In the genomic region with DNA sequence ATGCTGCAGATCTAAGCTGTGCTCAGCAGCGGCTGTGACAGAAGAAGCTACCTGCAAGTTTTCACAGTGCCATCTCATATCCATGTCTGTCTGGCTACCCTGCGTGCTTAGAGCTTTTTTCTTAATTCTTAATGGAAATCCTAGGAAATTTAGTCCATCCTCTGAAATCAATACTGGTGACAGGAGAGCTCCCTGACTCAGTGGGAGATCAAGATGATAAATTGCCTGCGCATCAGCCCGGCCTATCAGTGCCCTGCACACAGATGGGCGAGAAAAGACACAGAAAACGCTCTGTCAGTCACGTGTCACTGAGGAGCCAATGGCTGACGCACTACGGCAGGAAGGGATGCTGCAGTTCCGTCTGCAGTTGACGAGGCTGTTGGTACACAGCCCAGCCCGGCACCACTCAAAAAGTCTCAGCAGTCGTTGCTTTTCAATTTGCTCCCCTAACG, we compare ENCODE assay signal across 8 cellular contexts.
DNase-seq lines count a peak whose midpoint lies in the region; ATAC-seq, FAIRE-seq and TF ChIP-seq lines count a peak whose summit lies in the region.

No MANE protein-coding gene starts in this region.

- H4K91ac ChIP-seq in H1 (replicated peaks; ENCODE audit: insufficient read length, low read length) = no peak overlapping the region

- H4K20me1 ChIP-seq in H1 (replicated peaks in 1 of 2; ENCODE audit: control insufficient read depth in 1 of 2, insufficient read depth in 2 of 2, low read length in 2 of 2) = no peaks in the 10 kb centered on the region

- no peak for TF ChIP-seq EP300 in H1 (IDR thresholded peaks at IDR 0.05; ENCODE audit: borderline replicate concordance in 1 of 2, low read depth in 2 of 2, low read length in 2 of 2)

- TF ChIP-seq POLR2A in H1 (IDR thresholded peaks at IDR 0.05; ENCODE audit: control extremely low read depth in 1 of 2, low read depth in 2 of 2, low read length in 2 of 2) = no peak

- peak overlapping the region; percentile 57 to 70 for H3K4me2 ChIP-seq in H1 (ENCODE audit: insufficient read depth in 1 of 2, low read depth in 2 of 2, low read length in 2 of 2)

- in situ Hi-C loops in GM13977 (cut with MboI; ENCODE audit: low pct_unique_long_range_greater_than_20kb, low sequenced_read_pairs, unreplicated experiment) = no loop called here

- H3K27ac Mint-ChIP-seq in activated CD8-positive, alpha-beta T cell treated with anti-CD3 and anti-CD28 coated beads, Interleukin-2, amount 10 ng/mL, durations not matched to agents 7 days and 5 days = peak overlapping the region; percentile 46

- no peak for TF ChIP-seq CTCF in GM13977 (IDR thresholded peaks at IDR 0.05; ENCODE audit: extremely low read depth, insufficient read depth, missing control alignments)
- no peak for TF ChIP-seq CTCF in H1 (IDR thresholded peaks at IDR 0.05; ENCODE audit: control extremely low read depth in 1 of 3, insufficient read depth in 1 of 3, low read depth in 1 of 3, low read length in 3 of 3)

- no peak overlapping the region for H3K14ac ChIP-seq in H1 (ENCODE audit: insufficient read length)

- no peak overlapping the region for H2BK120ac ChIP-seq in H1 (replicated peaks; ENCODE audit: low read depth, low read length)

- H2AFZ ChIP-seq in H1 (ENCODE audit: low read length) = 0 out of 2 replicates have a peak overlapping the region, but pooled peaks have one; percentile 64

- H4K8ac ChIP-seq in H1 (ENCODE audit: extremely low read depth, insufficient read depth, low read length) = no peak overlapping the region

- peaks cover 5% of the 10 kb centered on the region for H3K9me3 Mint-ChIP-seq in activated CD8-positive, alpha-beta T cell treated with anti-CD3 and anti-CD28 coated beads, Interleukin-2, amount 10 ng/mL, durations not matched to agents 7 days and 5 days (ENCODE audit: insufficient read depth)

- H3K4me3 ChIP-seq in H1 (ENCODE audit: extremely low read depth in 1 of 4, insufficient read depth in 2 of 4, low read depth in 3 of 4, low read length in 4 of 4) = peak overlapping the region; percentile 8 to 47 (median 24); a peak in 5 of 8 replicates

- no peak overlapping the region for H2BK5ac ChIP-seq in H1 (ENCODE audit: low read depth, low read length)

- TF ChIP-seq RAD21 in H1 (IDR thresholded peaks at IDR 0.05 in 1 of 2, conservative IDR thresholded peaks at IDR 0.05 in 1 of 2; ENCODE audit: low read depth in 2 of 2, low read length in 2 of 2) = no peak

- H3K36me3 ChIP-seq in H1 (ENCODE audit: control insufficient read depth in 2 of 4, insufficient read depth in 4 of 4, low read length in 3 of 4) = no peaks in the 10 kb centered on the region

- no peak overlapping the region for H3K27ac ChIP-seq in H1 (ENCODE audit: low read depth, low read length)

- no peaks in the 10 kb centered on the region for H3K27me3 ChIP-seq in H1 (replicated peaks in 1 of 4; ENCODE audit: control insufficient read depth in 3 of 4, extremely low read depth in 1 of 4, insufficient read depth in 3 of 4, low read length in 3 of 4)

- H3K18ac ChIP-seq in H1 (ENCODE audit: extremely low read depth, low read length) = no peak overlapping the region

- no peak overlapping the region for H3K56ac ChIP-seq in H1 (replicated peaks; ENCODE audit: insufficient read length, low read depth, low read length)

- no peaks in the 10 kb centered on the region for H3K79me1 ChIP-seq in H1 (ENCODE audit: low read depth, low read length)

- H2BK15ac ChIP-seq in H1 (ENCODE audit: low read length) = no peak overlapping the region

- WGBS in H1 (ENCODE audit: extremely low coverage in 1 of 2, insufficient coverage in 1 of 2, insufficient read length in 1 of 2, insufficient replicate concordance in 2 of 2, low coverage in 1 of 2, low lambda C conversion rate in 2 of 2, missing lambda C conversion rate in 1 of 2), 2 experiments = 16% methylated on average over 14 of the region's 14 CpGs; no CpG with 5 or more reads in 1 of the 2 experiments

- peak; percentile 16 for DNase-seq in GM13977 (ENCODE audit: low spot score)
- peak; percentile 93 for DNase-seq in NCI-H2227 treated with DMSO at 0.1 percent for 48 hours (lab: John Stamatoyannopoulos, UW)
- peak; percentile 58 for DNase-seq in activated CD8-positive, alpha-beta T cell treated with anti-CD3 and anti-CD28 coated beads, Interleukin-2, amount 10 ng/mL, durations not matched to agents 7 days and 5 days
- peak; percentile 29 to 76 for DNase-seq in H1 (ENCODE audit: low read depth in 1 of 2, low spot score in 2 of 2)
- peak; percentile 94 for DNase-seq in midbrain (lab: John Stamatoyannopoulos, UW)
- peak; percentile 51 for DNase-seq in stimulated activated CD8-positive, alpha-beta memory T cell treated with anti-CD3 and anti-CD28 coated beads, Interleukin-4, amount 100 ng/mL, for 48 hours
- DNase-seq in NCI-H1930 (lab: John Stamatoyannopoulos, UW) = no peak

- peak; percentile 99 for ATAC-seq in HG02970 (IDR thresholded peaks at IDR 0.05; ENCODE audit: low FRiP score, unreplicated experiment)
- peak; percentile 96 for ATAC-seq in activated CD8-positive, alpha-beta T cell treated with anti-CD3 and anti-CD28 coated beads, Interleukin-2, amount 10 ng/mL, durations not matched to agents 7 days and 5 days

- H3K4me1 Mint-ChIP-seq in activated CD8-positive, alpha-beta T cell treated with anti-CD3 and anti-CD28 coated beads, Interleukin-2, amount 10 ng/mL, durations not matched to agents 7 days and 5 days (ENCODE audit: low read depth) = no peaks in the 10 kb centered on the region

- no peak overlapping the region for H2BK20ac ChIP-seq in H1 (ENCODE audit: low read length)

- H2AK5ac ChIP-seq in H1 (ENCODE audit: low read depth, low read length) = no peak overlapping the region

- no peak overlapping the region for H3K4ac ChIP-seq in H1 (replicated peaks; ENCODE audit: insufficient read length, low read depth, low read length)

- no peak overlapping the region for H2BK12ac ChIP-seq in H1 (ENCODE audit: low read depth, low read length)

- H3K4me3 Mint-ChIP-seq in activated CD8-positive, alpha-beta T cell treated with anti-CD3 and anti-CD28 coated beads, Interleukin-2, amount 10 ng/mL, durations not matched to agents 7 days and 5 days = peak overlapping the region; percentile 58

- FAIRE-seq in H1 (lab: Jason Lieb, UNC) = peak; percentile 98

- peaks cover 0 to 10% (median 4%) of the 10 kb centered on the region in 4 experiments; a peak in 3 of 7 replicates for H3K4me1 ChIP-seq in H1 (replicated peaks in 1 of 4; ENCODE audit: control insufficient read depth in 3 of 4, insufficient read depth in 4 of 4, low read length in 3 of 4)

- H3K9me3 ChIP-seq in H1 (ENCODE audit: insufficient read depth in 2 of 2, low read depth in 1 of 2, low read length in 1 of 2) = no peaks in the 10 kb centered on the region

- POLR2A ChIA-PET in activated CD8-positive, alpha-beta T cell treated with anti-CD3 and anti-CD28 coated beads, Interleukin-2, amount 10 ng/mL, durations not matched to agents 7 days and 5 days (lab: Charles Lee) = interaction anchor here (0.7 to 1.0 kb wide), 2 partner anchors 29 to 563 kb away, joined by 3 to 4 read pairs; no protein-coding TSS in a partner anchor
- POLR2A ChIA-PET in H1 (lab: Charles Lee; ENCODE audit: partially characterized antibody) = no interaction called here

- no peak overlapping the region for H3K23ac ChIP-seq in H1 (ENCODE audit: insufficient read length)

- H3K36me3 Mint-ChIP-seq in activated CD8-positive, alpha-beta T cell treated with anti-CD3 and anti-CD28 coated beads, Interleukin-2, amount 10 ng/mL, durations not matched to agents 7 days and 5 days (ENCODE audit: low read depth) = no peaks in the 10 kb centered on the region

- no peaks in the 10 kb centered on the region for H3K27me3 Mint-ChIP-seq in activated CD8-positive, alpha-beta T cell treated with anti-CD3 and anti-CD28 coated beads, Interleukin-2, amount 10 ng/mL, durations not matched to agents 7 days and 5 days (ENCODE audit: low read depth)

- H4K5ac ChIP-seq in H1 (ENCODE audit: insufficient read length, low read depth, low read length) = no peak overlapping the region

- CTCF ChIA-PET in activated CD8-positive, alpha-beta T cell treated with anti-CD3 and anti-CD28 coated beads, Interleukin-2, amount 10 ng/mL, durations not matched to agents 7 days and 5 days (lab: Charles Lee) = no interaction called here
- CTCF ChIA-PET in H1 (lab: Charles Lee; ENCODE audit: partially characterized antibody) = interaction anchor here (0.8 to 1.5 kb wide), 2 partner anchors 29 to 72 kb away, joined by 4 to 5 read pairs; no protein-coding TSS in a partner anchor

- H3K79me2 ChIP-seq in H1 (ENCODE audit: control insufficient read depth in 1 of 2, insufficient read depth in 2 of 2, low read length in 2 of 2) = no peaks in the 10 kb centered on the region

- H3K9ac ChIP-seq in H1 (replicated peaks in 1 of 4; ENCODE audit: extremely low read depth in 1 of 4, low read depth in 3 of 4, low read length in 3 of 4) = peak overlapping the region in 1 of 4 experiments; percentile 42; a peak in 1 of 7 replicates

- no peaks in the 10 kb centered on the region for H3K23me2 ChIP-seq in H1 (ENCODE audit: low read depth, low read length)

TF ChIP-seq in H1, 55 proteins besides CTCF, POLR2A, EP300 and RAD21 (continues in another document):
- TF ChIP-seq MAX (IDR thresholded peaks at IDR 0.05) = peak; percentile 60; the same call in 1 of the 2 replicates
- TF ChIP-seq RBBP5 (IDR thresholded peaks at IDR 0.05; ENCODE audit: borderline replicate concordance, low read depth, low read length) = no peak

Comparison
In these comparisons a context has a peak if more than half of its experiments do, and no peak if none do; other contexts are left out.
1. DNase-seq: peak in GM13977 (single experiment), NCI-H2227 treated with DMSO at 0.1 percent for 48 hours (single experiment), activated CD8-positive, alpha-beta T cell treated with anti-CD3 and anti-CD28 coated beads, Interleukin-2, amount 10 ng/mL, durations not matched to agents 7 days and 5 days (single experiment), H1 (2 of 2), midbrain (single experiment) and stimulated activated CD8-positive, alpha-beta memory T cell treated with anti-CD3 and anti-CD28 coated beads, Interleukin-4, amount 100 ng/mL, for 48 hours (single experiment); none in NCI-H1930 (0 of 2).